Comparison of ENCODE assay signal across 9 cellular contexts in genomic region chr2:178306351-178307073, GRCh38.
DNase-seq lines count a peak whose midpoint lies in the region; ATAC-seq and TF ChIP-seq lines count a peak whose summit lies in the region.
"Had no signal": no experiment of that assay in that cellular context is flagged by ENCODE, and none has a peak within 500 bp of the region (broad histone marks: within the 10 kb centered on the region; RNA-seq: fewer than 3 reads in every experiment).

No MANE protein-coding gene starts in this region.

- DNase-seq in NCI-H2081 (lab: John Stamatoyannopoulos, UW) (peak; percentile 29 to 68), NCI-H2081 treated with DMSO at 0.1 percent for 48 hours (lab: John Stamatoyannopoulos, UW) (no peak), NCI-H82 treated with DMSO at 0.1 percent for 48 hours (lab: John Stamatoyannopoulos, UW; ENCODE audit: unreplicated experiment) (peak; percentile 26), ascending aorta (ENCODE audit: low spot score in 2 of 2) (no peak), kidney tubule cell (ENCODE audit: low spot score) (peak; percentile 51), tibial nerve (ENCODE audit: low spot score in 2 of 2) (no peak)

- ATAC-seq in GM21381 (IDR thresholded peaks at IDR 0.05; ENCODE audit: unreplicated experiment), result peak; percentile 88
- ATAC-seq in HG03469 (IDR thresholded peaks at IDR 0.05; ENCODE audit: unreplicated experiment), result peak; percentile 91

- peak in 2 of 3 experiments; percentile 10 to 33 for TF ChIP-seq CTCF in ascending aorta (IDR thresholded peaks at IDR 0.05)
- peak in 3 of 5 experiments; percentile 10 to 22 (median 18) for TF ChIP-seq CTCF in tibial nerve (IDR thresholded peaks at IDR 0.05)

- H3K4me1 ChIP-seq in ascending aorta (no peaks in the 10 kb centered on the region), tibial nerve (no peaks in the 10 kb centered on the region)

- intact Hi-C loops in ascending aorta (cut with DNase I), result no loop called here

- TF ChIP-seq POLR2A in tibial nerve (IDR thresholded peaks at IDR 0.05), result no peak

- no peaks in the 10 kb centered on the region for H3K36me3 ChIP-seq in ascending aorta
- H3K36me3 ChIP-seq in tibial nerve, result no peaks in the 10 kb centered on the region
- H3K36me3 ChIP-seq: BLaER1 treated with 17β-estradiol and CSF1 and Interleukin-3, amounts not matched to agents 10 nM and 100 nM had no signal

- H3K27me3 ChIP-seq in ascending aorta (no peaks in the 10 kb centered on the region), tibial nerve (no peaks in the 10 kb centered on the region)
- H3K27me3 ChIP-seq: BLaER1 treated with 17β-estradiol and CSF1 and Interleukin-3, amounts not matched to agents 10 nM and 100 nM had no signal

- no peaks in the 10 kb centered on the region for H3K9me3 ChIP-seq in ascending aorta
- no peaks in the 10 kb centered on the region for H3K9me3 ChIP-seq in tibial nerve
- H3K9me3 ChIP-seq: BLaER1 treated with 17β-estradiol and CSF1 and Interleukin-3, amounts not matched to agents 10 nM and 100 nM had no signal

- no peak overlapping the region for H3K4me3 ChIP-seq in ascending aorta
- no peak overlapping the region for H3K4me3 ChIP-seq in tibial nerve
- H3K4me3 ChIP-seq: BLaER1 treated with 17β-estradiol and CSF1 and Interleukin-3, amounts not matched to agents 10 nM and 100 nM had no signal

- TF ChIP-seq EP300 in tibial nerve (IDR thresholded peaks at IDR 0.05), result no peak

- H3K27ac ChIP-seq in ascending aorta, result no peak overlapping the region
- H3K27ac ChIP-seq in tibial nerve, result no peak overlapping the region
- H3K27ac ChIP-seq: BLaER1 treated with 17β-estradiol and CSF1 and Interleukin-3, amounts not matched to agents 10 nM and 100 nM had no signal

- 48 to 51% methylated on average over 8 of the region's 8 CpGs for WGBS in tibial nerve, 2 donors

Comparison
In these comparisons a context has a peak if more than half of its experiments do, and no peak if none do; other contexts are left out.
1. DNase-seq: peak in NCI-H2081 (2 of 2), NCI-H82 treated with DMSO at 0.1 percent for 48 hours (single experiment) and kidney tubule cell (single experiment); none in NCI-H2081 treated with DMSO at 0.1 percent for 48 hours (single experiment), ascending aorta (0 of 2) and tibial nerve (0 of 2).